In genomic region chr6:12099623-12100022, GRCh38 we compare ENCODE assay signal across 15 cellular contexts.
DNase-seq lines count a peak whose midpoint lies in the region; ATAC-seq and TF ChIP-seq lines count a peak whose summit lies in the region.
"Had no signal": no experiment of that assay in that cellular context is flagged by ENCODE, and none has a peak within 500 bp of the region (broad histone marks: within the 10 kb centered on the region; RNA-seq: fewer than 3 reads in every experiment).

No MANE protein-coding gene starts in this region.

- H3K27ac ChIP-seq in HEK293 (ENCODE audit: extremely low read depth, low read depth, low read length): no peak overlapping the region
- no peak overlapping the region for H3K27ac ChIP-seq in adrenal gland
- no peak overlapping the region for H3K27ac ChIP-seq in RWPE1
- H3K27ac ChIP-seq: A549, C4-2B, HL-60 had no signal

- H3K27ac Mint-ChIP-seq in memory B cell: peak overlapping the region; percentile 68
- H3K27ac Mint-ChIP-seq: CD8-positive, alpha-beta T cell had no signal

- no peaks in the 10 kb centered on the region for H3K27me3 ChIP-seq in adrenal gland
- H3K27me3 ChIP-seq: BE2C had no signal

- TF ChIP-seq POLR2A in adrenal gland (IDR thresholded peaks at IDR 0.05): no peak

- H3K4me1 Mint-ChIP-seq in memory B cell: peaks cover 21% of the 10 kb centered on the region

- no peaks in the 10 kb centered on the region for H3K36me3 ChIP-seq in HEK293 (ENCODE audit: control insufficient read depth in 2 of 2, insufficient read depth in 1 of 2, low read length in 2 of 2)
- no peaks in the 10 kb centered on the region for H3K36me3 ChIP-seq in adrenal gland (replicated peaks in 1 of 2)
- H3K36me3 ChIP-seq: BE2C had no signal

- peaks cover 4% of the 10 kb centered on the region for H3K36me3 Mint-ChIP-seq in memory B cell

- H3K9me3 ChIP-seq in HEK293 (ENCODE audit: control insufficient read depth, insufficient read depth, low read depth, low read length) (no peaks in the 10 kb centered on the region), adrenal gland (replicated peaks in 1 of 3) (no peaks in the 10 kb centered on the region)
- H3K9me3 ChIP-seq: A549, BE2C had no signal

- peak; percentile 26 for DNase-seq in M059J (ENCODE audit: low read depth)
- DNase-seq in memory B cell (ENCODE audit: low spot score in 2 of 2): no peak
- DNase-seq in adrenal gland: no peak
- DNase-seq in kidney tubule cell (ENCODE audit: low spot score): no peak
- no peak for DNase-seq in RWPE1 (ENCODE audit: low spot score)
- DNase-seq: BE2C; CD8-positive, alpha-beta T cell; COR-L47; DMS53; GF-D8; HCEC 1CT had no signal

- intact Hi-C loops in adrenal gland (cut with DNase I): no loop called here

- H3K4me1 ChIP-seq in HEK293 (ENCODE audit: control insufficient read depth, insufficient read depth, low read length) (0 out of 2 replicates have a peak, but pooled peaks cover 2% of the 10 kb centered on the region), adrenal gland (replicated peaks in 1 of 2) (no peaks in the 10 kb centered on the region)
- H3K4me1 ChIP-seq: A549 had no signal

- H3K4me3 ChIP-seq in HEK293 (ENCODE audit: low read depth, low read length) (no peak overlapping the region), adrenal gland (no peak overlapping the region)
- H3K4me3 ChIP-seq: A549 had no signal

- no peak overlapping the region for H3K4me3 Mint-ChIP-seq in memory B cell
- H3K4me3 Mint-ChIP-seq: CD8-positive, alpha-beta T cell had no signal

- no peaks in the 10 kb centered on the region for H3K9me3 Mint-ChIP-seq in memory B cell

- POLR2A ChIA-PET in HEK293 (lab: Yijun Ruan, JAX): no interaction called here
- POLR2A ChIA-PET in RWPE1 (lab: Yijun Ruan, JAX; ENCODE audit: low non-redundant PET): no interaction called here

- no peak for ATAC-seq in memory B cell (ENCODE audit: low read depth)
- ATAC-seq: A549; CD8-positive, alpha-beta T cell had no signal

- CTCF ChIA-PET in HEK293 (lab: Yijun Ruan, JAX): interaction anchor here (0.7 kb wide), 1 partner anchor 1061 kb away, joined by 3 read pairs; no protein-coding TSS in a partner anchor
- CTCF ChIA-PET in RWPE1 (lab: Yijun Ruan, JAX): no interaction called here

- TF ChIP-seq CTCF in HEK293 (tag by site-specific recombination; IDR thresholded peaks at IDR 0.05) (no peak), adrenal gland (IDR thresholded peaks at IDR 0.05) (no peak), RWPE1 (conservative IDR thresholded peaks at IDR 0.05; ENCODE audit: low read depth) (no peak)

- no peaks in the 10 kb centered on the region for H3K27me3 Mint-ChIP-seq in memory B cell

- WGBS in adrenal gland, 4 donors: 77 to 94% (median 93%) methylated on average over 3 of the region's 3 CpGs

TF ChIP-seq in HEK293, 187 proteins besides CTCF, POLR2A, EP300 and RAD21:
- TF ChIP-seq ZNF704 (tag by site-specific recombination; IDR thresholded peaks at IDR 0.05): no peak
- TF ChIP-seq ZNF140 (tag by site-specific recombination; IDR thresholded peaks at IDR 0.05): no peak
- peak; percentile 82 for TF ChIP-seq TCF7L2 (IDR thresholded peaks at IDR 0.05; ENCODE audit: borderline replicate concordance, low read depth, low read length)
- TF ChIP-seq ZNF629 (tag by site-specific recombination; IDR thresholded peaks at IDR 0.05): 0 out of 2 replicates have a peak, but pooled peaks have one; percentile 17
- TF ChIP-seq ATF2 (tag by site-specific recombination; IDR thresholded peaks at IDR 0.05; ENCODE audit: low read depth): peak; percentile 41; the same call in 1 of the 2 replicates
